12 cellular contexts compared by ENCODE assay signal in genomic region chr1:230170610-230171009, GRCh38.
DNase-seq lines count a peak whose midpoint lies in the region; ATAC-seq and TF ChIP-seq lines count a peak whose summit lies in the region.
"Had no signal": no experiment of that assay in that cellular context is flagged by ENCODE, and none has a peak within 500 bp of the region (broad histone marks: within the 10 kb centered on the region; RNA-seq: fewer than 3 reads in every experiment).

No MANE protein-coding gene starts in this region.

- H3K27me3 Mint-ChIP-seq in activated CD8-positive, alpha-beta T cell treated with anti-CD3 and anti-CD28 coated beads for 36 hours: no peaks in the 10 kb centered on the region
- no peaks in the 10 kb centered on the region for H3K27me3 Mint-ChIP-seq in activated CD8-positive, alpha-beta T cell treated with anti-CD3 and anti-CD28 coated beads, Interleukin-2, amount 10 ng/mL, durations not matched to agents 7 days and 5 days (ENCODE audit: low read depth)
- H3K27me3 Mint-ChIP-seq in T-helper 2 cell treated with Interferon-gamma antibody and Interleukin-4, amounts not matched to agents 5 μg/mL and 100 μg/mL, for 36 hours (ENCODE audit: low read depth): no peaks in the 10 kb centered on the region

- no peak for TF ChIP-seq EP300 in esophagus muscularis mucosa (IDR thresholded peaks at IDR 0.05)

- peaks cover 50% of the 10 kb centered on the region for H3K4me1 Mint-ChIP-seq in activated CD8-positive, alpha-beta T cell treated with anti-CD3 and anti-CD28 coated beads for 36 hours (ENCODE audit: low read depth)
- H3K4me1 Mint-ChIP-seq in activated CD8-positive, alpha-beta T cell treated with anti-CD3 and anti-CD28 coated beads, Interleukin-2, amount 10 ng/mL, durations not matched to agents 7 days and 5 days (ENCODE audit: low read depth): peaks cover 26% of the 10 kb centered on the region
- peaks cover 25% of the 10 kb centered on the region for H3K4me1 Mint-ChIP-seq in T-helper 2 cell treated with Interferon-gamma antibody and Interleukin-4, amounts not matched to agents 5 μg/mL and 100 μg/mL, for 36 hours (ENCODE audit: low read depth)

- no peak for TF ChIP-seq CTCF in activated CD8-positive, alpha-beta T cell treated with anti-CD3 and anti-CD28 coated beads for 36 hours (IDR thresholded peaks at IDR 0.05)
- TF ChIP-seq CTCF in esophagus muscularis mucosa (IDR thresholded peaks at IDR 0.05): no peak

- H3K9me3 ChIP-seq in esophagus muscularis mucosa: no peaks in the 10 kb centered on the region
- H3K9me3 ChIP-seq: stomach had no signal

- H3K27ac ChIP-seq in esophagus muscularis mucosa (replicated peaks in 1 of 4) (peak overlapping the region in 3 of 4 donors; percentile 21 to 58 (median 55)), temporal lobe (ENCODE audit: low read depth, low read length) (peak overlapping the region; percentile 86)

- POLR2A ChIA-PET in activated CD8-positive, alpha-beta T cell treated with anti-CD3 and anti-CD28 coated beads for 36 hours (lab: Charles Lee): no interaction called here
- POLR2A ChIA-PET in activated CD8-positive, alpha-beta T cell treated with anti-CD3 and anti-CD28 coated beads, Interleukin-2, amount 10 ng/mL, durations not matched to agents 7 days and 5 days (lab: Charles Lee): no interaction called here

- H3K27me3 ChIP-seq in esophagus muscularis mucosa: no peaks in the 10 kb centered on the region
- H3K27me3 ChIP-seq: stomach had no signal

- in situ Hi-C loops in G401 (cut with HindIII; ENCODE audit: low sequenced_read_pairs): no loop called here

- peak overlapping the region; percentile 13 for H3K27ac Mint-ChIP-seq in activated CD8-positive, alpha-beta T cell treated with anti-CD3 and anti-CD28 coated beads for 36 hours
- H3K27ac Mint-ChIP-seq in activated CD8-positive, alpha-beta T cell treated with anti-CD3 and anti-CD28 coated beads, Interleukin-2, amount 10 ng/mL, durations not matched to agents 7 days and 5 days: no peak overlapping the region
- no peak overlapping the region for H3K27ac Mint-ChIP-seq in T-helper 2 cell treated with Interferon-gamma antibody and Interleukin-4, amounts not matched to agents 5 μg/mL and 100 μg/mL, for 36 hours

- H3K36me3 ChIP-seq in esophagus muscularis mucosa: no peaks in the 10 kb centered on the region
- H3K36me3 ChIP-seq: HAP-1, stomach had no signal

- H3K9me3 Mint-ChIP-seq in activated CD8-positive, alpha-beta T cell treated with anti-CD3 and anti-CD28 coated beads for 36 hours: no peaks in the 10 kb centered on the region
- H3K9me3 Mint-ChIP-seq in activated CD8-positive, alpha-beta T cell treated with anti-CD3 and anti-CD28 coated beads, Interleukin-2, amount 10 ng/mL, durations not matched to agents 7 days and 5 days (ENCODE audit: insufficient read depth): no peaks in the 10 kb centered on the region
- no peaks in the 10 kb centered on the region for H3K9me3 Mint-ChIP-seq in T-helper 2 cell treated with Interferon-gamma antibody and Interleukin-4, amounts not matched to agents 5 μg/mL and 100 μg/mL, for 36 hours

- whole genome bisulfite sequencing in esophagus muscularis mucosa: 91% methylated on average over 2 of the region's 2 CpGs

- intact Hi-C loops in activated CD8-positive, alpha-beta T cell treated with anti-CD3 and anti-CD28 coated beads for 36 hours (cut with micrococcal nuclease): no loop called here
- intact Hi-C loops in esophagus muscularis mucosa (cut with DNase I): no loop called here

- H3K4me3 ChIP-seq in esophagus muscularis mucosa: no peak overlapping the region
- H3K4me3 ChIP-seq: HAP-1 had no signal

- CTCF ChIA-PET in activated CD8-positive, alpha-beta T cell treated with anti-CD3 and anti-CD28 coated beads for 36 hours (lab: Charles Lee): no interaction called here
- CTCF ChIA-PET in activated CD8-positive, alpha-beta T cell treated with anti-CD3 and anti-CD28 coated beads, Interleukin-2, amount 10 ng/mL, durations not matched to agents 7 days and 5 days (lab: Charles Lee): no interaction called here

- peaks cover 1% of the 10 kb centered on the region for H3K36me3 Mint-ChIP-seq in activated CD8-positive, alpha-beta T cell treated with anti-CD3 and anti-CD28 coated beads for 36 hours (ENCODE audit: low read depth)
- no peaks in the 10 kb centered on the region for H3K36me3 Mint-ChIP-seq in activated CD8-positive, alpha-beta T cell treated with anti-CD3 and anti-CD28 coated beads, Interleukin-2, amount 10 ng/mL, durations not matched to agents 7 days and 5 days (ENCODE audit: low read depth)
- no peaks in the 10 kb centered on the region for H3K36me3 Mint-ChIP-seq in T-helper 2 cell treated with Interferon-gamma antibody and Interleukin-4, amounts not matched to agents 5 μg/mL and 100 μg/mL, for 36 hours (ENCODE audit: low read depth)

- no peak overlapping the region for H3K4me3 Mint-ChIP-seq in activated CD8-positive, alpha-beta T cell treated with anti-CD3 and anti-CD28 coated beads for 36 hours
- no peak overlapping the region for H3K4me3 Mint-ChIP-seq in activated CD8-positive, alpha-beta T cell treated with anti-CD3 and anti-CD28 coated beads, Interleukin-2, amount 10 ng/mL, durations not matched to agents 7 days and 5 days
- no peak overlapping the region for H3K4me3 Mint-ChIP-seq in T-helper 2 cell treated with Interferon-gamma antibody and Interleukin-4, amounts not matched to agents 5 μg/mL and 100 μg/mL, for 36 hours

- H3K4me1 ChIP-seq in esophagus muscularis mucosa: peaks cover 9 to 73% (median 59%) of the 10 kb centered on the region in 4 donors
- H3K4me1 ChIP-seq: HAP-1 had no signal

- no peak for TF ChIP-seq POLR2A in esophagus muscularis mucosa (IDR thresholded peaks at IDR 0.05; ENCODE audit: low read depth)

- ATAC-seq in activated CD8-positive, alpha-beta T cell treated with anti-CD3 and anti-CD28 coated beads for 36 hours: no peak
- ATAC-seq in activated CD8-positive, alpha-beta T cell treated with anti-CD3 and anti-CD28 coated beads, Interleukin-2, amount 10 ng/mL, durations not matched to agents 7 days and 5 days: no peak

- DNase-seq in activated CD8-positive, alpha-beta T cell treated with anti-CD3 and anti-CD28 coated beads for 36 hours: no peak
- DNase-seq in activated CD8-positive, alpha-beta T cell treated with anti-CD3 and anti-CD28 coated beads, Interleukin-2, amount 10 ng/mL, durations not matched to agents 7 days and 5 days: no peak
- peak; percentile 39 for DNase-seq in NCI-H2171 (lab: John Stamatoyannopoulos, UW)
- no peak for DNase-seq in esophagus muscularis mucosa (ENCODE audit: extremely low spot score)
- DNase-seq in NCI-H82 (lab: John Stamatoyannopoulos, UW): no peak
- DNase-seq in G401 (ENCODE audit: low spot score): no peak
- DNase-seq in T-helper 2 cell treated with Interferon-gamma antibody and Interleukin-4, amounts not matched to agents 5 μg/mL and 100 μg/mL, for 36 hours (ENCODE audit: low spot score): no peak
- DNase-seq: activated naive CD4-positive, alpha-beta T cell treated with anti-CD3 and anti-CD28 coated beads, Interleukin-2, amount 50 U/mL, for 16 hours; NCI-H146; stomach had no signal
